Comparison of ENCODE assay signal across 1 cellular context in genomic region chr12:100399095-100399494, GRCh38.
TF ChIP-seq lines count a peak whose summit lies in the region.

No MANE protein-coding gene starts in this region.

TF ChIP-seq in SK-N-SH treated with all-trans-retinoic acid at 6 μM for 48 hours, 23 proteins besides CTCF, POLR2A, EP300 and RAD21 (continued from another document):
- no peak for TF ChIP-seq TSHZ2 (CRISPR knock-in tag; IDR thresholded peaks at IDR 0.05)
- no peak for TF ChIP-seq POU6F1 (CRISPR knock-in tag; IDR thresholded peaks at IDR 0.05; ENCODE audit: borderline replicate concordance, low read depth)
